Comparison of ENCODE assay signal across 8 cellular contexts in the genomic region with DNA sequence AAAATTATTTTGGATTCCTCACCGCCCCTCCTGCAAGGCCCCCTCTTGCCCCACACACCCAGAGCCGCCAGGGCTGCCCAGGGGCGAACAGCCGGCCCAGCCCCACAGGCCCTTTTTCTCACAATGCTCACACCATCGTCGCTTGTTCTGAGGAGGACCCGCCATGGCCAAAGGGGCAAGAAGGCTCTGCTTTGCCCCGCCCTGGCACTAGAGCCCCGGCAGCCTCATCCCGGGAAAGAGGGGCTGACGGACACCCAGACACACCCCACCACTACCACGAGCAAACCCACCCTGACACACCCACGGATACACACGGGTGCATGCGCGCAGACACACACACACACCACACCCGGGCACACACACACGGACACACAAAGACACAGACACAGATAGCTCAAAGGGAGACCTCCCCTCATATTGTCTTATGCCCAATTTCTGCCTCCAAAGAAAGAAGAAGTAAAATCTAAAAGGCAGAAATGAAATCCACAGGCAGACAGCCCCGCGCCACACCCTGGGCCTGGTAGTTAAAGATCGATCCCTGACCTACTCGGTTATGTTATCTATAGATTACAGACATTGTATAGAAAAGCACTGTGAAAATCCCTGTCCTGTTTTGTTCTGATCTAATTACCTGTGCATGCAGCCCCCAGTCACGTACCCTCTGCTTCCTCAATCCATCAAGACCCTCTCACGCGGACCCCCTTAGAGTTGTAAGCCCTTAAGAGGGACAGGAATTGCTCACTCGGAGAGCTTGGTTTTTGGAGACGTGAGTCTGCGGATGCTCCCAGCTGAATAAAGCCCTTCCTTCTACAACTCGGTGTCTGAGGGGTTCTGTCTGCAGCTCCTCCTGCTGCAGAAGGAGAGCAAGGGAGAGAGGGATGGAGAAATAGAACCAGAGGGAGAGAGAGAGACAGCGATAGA.
DNase-seq lines count a peak whose midpoint lies in the region; ATAC-seq and TF ChIP-seq lines count a peak whose summit lies in the region.
"Not testable (repeated sequence)": the region's sequence is repeated elsewhere in the genome, so short reads cannot be mapped to it uniquely, and the experiment has no call there.

No MANE protein-coding gene starts in this region.

- H3K4me1 ChIP-seq in tibial nerve: peaks cover 0 to 32% (median 4%) of the 10 kb centered on the region in 4 donors

- intact Hi-C loops in posterior cingulate gyrus (cut with DNase I): not testable (repeated sequence)

- peak; percentile 15 for ATAC-seq in HG02642 (IDR thresholded peaks at IDR 0.05; ENCODE audit: poor library complexity, unreplicated experiment)
- ATAC-seq in activated naive CD8-positive, alpha-beta T cell treated with anti-CD3 and anti-CD28 coated beads, Interleukin-2, amount 50 U/mL, for 24 hours: not testable (repeated sequence)

- WGBS in tibial nerve, 2 donors: 33 to 43% methylated on average over 28 to 30 of the region's 30 CpGs

- peaks cover 27% of the 10 kb centered on the region for H3K4me1 Mint-ChIP-seq in T-helper 1 cell treated with Interleukin-12 subunit alpha and Interleukin-12 subunit beta and Interleukin-4 antibody, amounts not matched to agents 30 μg/mL and 1 μg/mL, for 36 hours (ENCODE audit: low read depth)
- H3K4me1 Mint-ChIP-seq in activated naive CD8-positive, alpha-beta T cell treated with anti-CD3 and anti-CD28 coated beads, Interleukin-2, amount 50 U/mL, for 24 hours: peaks cover 33% of the 10 kb centered on the region

- peak overlapping the region; percentile 14 for H3K27ac ChIP-seq in layer of hippocampus (ENCODE audit: low read depth, low read length)
- H3K27ac ChIP-seq in tibial nerve: peak overlapping the region; percentile 45 to 92 (median 88)

- not testable (repeated sequence) for TF ChIP-seq POLR2A in tibial nerve (IDR thresholded peaks at IDR 0.05)

- not testable (repeated sequence) for H3K9me3 ChIP-seq in tibial nerve

- H3K4me3 ChIP-seq in GM06990 (replicated peaks; ENCODE audit: low read depth, low read length) (peak overlapping the region; percentile 88), tibial nerve (peak overlapping the region; percentile 28 to 64 (median 58))

- H3K27ac Mint-ChIP-seq in T-helper 1 cell treated with Interleukin-12 subunit alpha and Interleukin-12 subunit beta and Interleukin-4 antibody, amounts not matched to agents 30 μg/mL and 1 μg/mL, for 36 hours: peak overlapping the region; percentile 46
- H3K27ac Mint-ChIP-seq in activated naive CD8-positive, alpha-beta T cell treated with anti-CD3 and anti-CD28 coated beads, Interleukin-2, amount 50 U/mL, for 24 hours: peak overlapping the region; percentile 5

- not testable (repeated sequence) for TF ChIP-seq EP300 in tibial nerve (IDR thresholded peaks at IDR 0.05)

- H3K27me3 Mint-ChIP-seq in T-helper 1 cell treated with Interleukin-12 subunit alpha and Interleukin-12 subunit beta and Interleukin-4 antibody, amounts not matched to agents 30 μg/mL and 1 μg/mL, for 36 hours (ENCODE audit: low read depth): peaks cover 51% of the 10 kb centered on the region
- H3K27me3 Mint-ChIP-seq in activated naive CD8-positive, alpha-beta T cell treated with anti-CD3 and anti-CD28 coated beads, Interleukin-2, amount 50 U/mL, for 24 hours: peaks cover 39% of the 10 kb centered on the region

- H3K4me3 Mint-ChIP-seq in T-helper 1 cell treated with Interleukin-12 subunit alpha and Interleukin-12 subunit beta and Interleukin-4 antibody, amounts not matched to agents 30 μg/mL and 1 μg/mL, for 36 hours: peak overlapping the region; percentile 76
- H3K4me3 Mint-ChIP-seq in activated naive CD8-positive, alpha-beta T cell treated with anti-CD3 and anti-CD28 coated beads, Interleukin-2, amount 50 U/mL, for 24 hours: peak overlapping the region; percentile 75

- TF ChIP-seq CTCF in GM06990 (IDR thresholded peaks at IDR 0.05; ENCODE audit: insufficient read depth, low read length, poor library complexity, severe bottlenecking); tibial nerve (IDR thresholded peaks at IDR 0.05): not testable (repeated sequence)

- DNase-seq in GM06990 (ENCODE audit: extremely low read depth, insufficient read length) (peak; percentile 62), fibroblast of gingiva (ENCODE audit: low read depth) (peak; percentile 36), posterior cingulate gyrus (peak in 7 of 10 donors; percentile 28 to 90 (median 45)), tibial nerve (ENCODE audit: low spot score in 2 of 2) (peak in 1 of 2 donors; percentile 23)
- peak; percentile 30 for DNase-seq in activated naive CD8-positive, alpha-beta T cell treated with anti-CD3 and anti-CD28 coated beads, Interleukin-2, amount 50 U/mL, for 24 hours

- H3K36me3 ChIP-seq in GM06990 (ENCODE audit: control insufficient read depth, insufficient read depth, low read length); tibial nerve: not testable (repeated sequence)

- peaks cover 15% of the 10 kb centered on the region for H3K36me3 Mint-ChIP-seq in T-helper 1 cell treated with Interleukin-12 subunit alpha and Interleukin-12 subunit beta and Interleukin-4 antibody, amounts not matched to agents 30 μg/mL and 1 μg/mL, for 36 hours (ENCODE audit: low read depth)
- H3K36me3 Mint-ChIP-seq in activated naive CD8-positive, alpha-beta T cell treated with anti-CD3 and anti-CD28 coated beads, Interleukin-2, amount 50 U/mL, for 24 hours (ENCODE audit: low read depth): not testable (repeated sequence)

- H3K27me3 ChIP-seq in GM06990 (replicated peaks; ENCODE audit: control insufficient read depth, insufficient read depth, low read length); layer of hippocampus (ENCODE audit: control insufficient read depth, insufficient read depth, low read length): not testable (repeated sequence)
- H3K27me3 ChIP-seq in tibial nerve: peaks cover 0 to 62% of the 10 kb centered on the region in 2 donors

- H3K9me3 Mint-ChIP-seq in T-helper 1 cell treated with Interleukin-12 subunit alpha and Interleukin-12 subunit beta and Interleukin-4 antibody, amounts not matched to agents 30 μg/mL and 1 μg/mL, for 36 hours; activated naive CD8-positive, alpha-beta T cell treated with anti-CD3 and anti-CD28 coated beads, Interleukin-2, amount 50 U/mL, for 24 hours: not testable (repeated sequence)
